Comparison of ENCODE assay signal across 23 cellular contexts in genomic region chr1:7508052-7508745, GRCh38.
A peak's percentile ranks its signal among the peaks of the same experiment; 100 is the strongest.
DNase-seq lines count a peak whose midpoint lies in the region; ATAC-seq and TF ChIP-seq lines count a peak whose summit lies in the region.
"Had no signal": no experiment of that assay in that cellular context is flagged by ENCODE, and none has a peak within 500 bp of the region (broad histone marks: within the 10 kb centered on the region; RNA-seq: fewer than 3 reads in every experiment).

No MANE protein-coding gene starts in this region.

- H3K36me3 Mint-ChIP-seq in MCF 10A (ENCODE audit: insufficient read depth, unreplicated experiment) = no peaks in the 10 kb centered on the region
- no peaks in the 10 kb centered on the region for H3K36me3 Mint-ChIP-seq in neural progenitor cell
- H3K36me3 Mint-ChIP-seq: CD4-positive, CD25-positive, alpha-beta regulatory T cell had no signal

- no peak overlapping the region for H3K27ac ChIP-seq in mammary epithelial cell (ENCODE audit: insufficient read depth, low read depth, low read length)
- no peak overlapping the region for H3K27ac ChIP-seq in RWPE1
- no peak overlapping the region for H3K27ac ChIP-seq in neural progenitor cell
- H3K27ac ChIP-seq: 22Rv1, HL-60, SJSA1 had no signal

- H3K4me2 ChIP-seq in mammary epithelial cell (ENCODE audit: insufficient read depth, low read depth, low read length) (no peak overlapping the region), neural progenitor cell (no peak overlapping the region)

- no peak for ATAC-seq in HG03159 (IDR thresholded peaks at IDR 0.05; ENCODE audit: unreplicated experiment)
- ATAC-seq: PC-3 had no signal

- CTCF ChIA-PET in MCF 10A (lab: Yijun Ruan, JAX) (interaction anchor here (0.7 to 0.8 kb wide), 2 partner anchors 44 to 1016 kb away, joined by 3 read pairs; no protein-coding TSS in a partner anchor), mammary epithelial cell (lab: Charles Lee; ENCODE audit: low non-redundant PET) (no interaction called here), RWPE1 (lab: Yijun Ruan, JAX) (interaction anchor here (0.6 kb wide), 1 partner anchor 22 kb away, joined by 5 read pairs; no protein-coding TSS in a partner anchor)

- intact Hi-C loops in MCF 10A (cut with micrococcal nuclease) (no loop called here), mammary epithelial cell (cut with micrococcal nuclease) (no loop called here)

- in situ Hi-C loops in mammary epithelial cell (cut with MboI; ENCODE audit: low sequenced_read_pairs in 2 of 2) = no loop called here

- TF ChIP-seq CTCF in MCF 10A (IDR thresholded peaks at IDR 0.05; ENCODE audit: unreplicated experiment) (no peak), mammary epithelial cell (conservative IDR thresholded peaks at IDR 0.05 in 1 of 2, IDR thresholded peaks at IDR 0.05 in 1 of 2; ENCODE audit: extremely low read depth in 1 of 2, insufficient read depth in 1 of 2, low read depth in 1 of 2, low read length in 2 of 2) (no peak), RWPE1 (conservative IDR thresholded peaks at IDR 0.05; ENCODE audit: low read depth) (no peak), neural progenitor cell (IDR thresholded peaks at IDR 0.05) (no peak)

- H3K4me3 ChIP-seq in mammary epithelial cell (replicated peaks in 1 of 3; ENCODE audit: insufficient read depth in 1 of 3, low read depth in 2 of 3, low read length in 3 of 3) (no peak overlapping the region), neural progenitor cell (no peak overlapping the region)
- H3K4me3 ChIP-seq: MG63, SJSA1 had no signal

- H3K9me3 Mint-ChIP-seq in MCF 10A (ENCODE audit: unreplicated experiment) (no peaks in the 10 kb centered on the region), neural progenitor cell (no peaks in the 10 kb centered on the region)
- H3K9me3 Mint-ChIP-seq: HFFc6 had no signal

- BruUV-seq in MCF 10A (replicated peaks; lab: Mats Ljungman, UMichigan) = no TSS peak
- BruUV-seq in mammary epithelial cell (replicated peaks; lab: Mats Ljungman, UMichigan) = no TSS peak

- H3F3A ChIP-seq in neural progenitor cell (ENCODE audit: low read depth) = no peaks in the 10 kb centered on the region

- H3K4me1 ChIP-seq in mammary epithelial cell (ENCODE audit: insufficient read depth, low read length) (no peaks in the 10 kb centered on the region), neural progenitor cell (peaks cover 4% of the 10 kb centered on the region)
- H3K4me1 ChIP-seq: SJSA1 had no signal

- POLR2A ChIA-PET in MCF 10A (lab: Yijun Ruan, JAX) (no interaction called here), RWPE1 (lab: Yijun Ruan, JAX; ENCODE audit: low non-redundant PET) (no interaction called here)

- H3K9me3 ChIP-seq in mammary epithelial cell (replicated peaks; ENCODE audit: insufficient read depth, low read length) = no peaks in the 10 kb centered on the region
- H3K9me3 ChIP-seq in neural progenitor cell (ENCODE audit: low read depth) = no peaks in the 10 kb centered on the region
- H3K9me3 ChIP-seq: MG63, SJSA1 had no signal

- no peak overlapping the region for H3K27ac Mint-ChIP-seq in MCF 10A (ENCODE audit: low read depth, unreplicated experiment)
- no peak overlapping the region for H3K27ac Mint-ChIP-seq in neural progenitor cell
- H3K27ac Mint-ChIP-seq: CD4-positive, CD25-positive, alpha-beta regulatory T cell; HFFc6 had no signal

- H3K27me3 Mint-ChIP-seq in MCF 10A (ENCODE audit: insufficient read depth, unreplicated experiment) (no peaks in the 10 kb centered on the region), neural progenitor cell (ENCODE audit: insufficient read depth, low read depth) (peaks cover 7% of the 10 kb centered on the region)

- no peak overlapping the region for H3K9ac ChIP-seq in mammary epithelial cell (ENCODE audit: insufficient read depth, low read length)
- H3K9ac ChIP-seq in neural progenitor cell = no peak overlapping the region

- no peak overlapping the region for H3K4me3 Mint-ChIP-seq in MCF 10A (ENCODE audit: unreplicated experiment)
- H3K4me3 Mint-ChIP-seq in neural progenitor cell = no peak overlapping the region
- H3K4me3 Mint-ChIP-seq: CD4-positive, CD25-positive, alpha-beta regulatory T cell; HFFc6 had no signal

- H4K20me1 ChIP-seq in mammary epithelial cell (ENCODE audit: insufficient read depth, low read length) (no peaks in the 10 kb centered on the region), neural progenitor cell (ENCODE audit: low read depth) (no peaks in the 10 kb centered on the region)

- H3K36me3 ChIP-seq in mammary epithelial cell (ENCODE audit: insufficient read depth, low read length) (no peaks in the 10 kb centered on the region), neural progenitor cell (no peaks in the 10 kb centered on the region)
- H3K36me3 ChIP-seq: MG63, SJSA1 had no signal

- dilution Hi-C loops in mammary epithelial cell (cut with HindIII; ENCODE audit: low sequenced_read_pairs) = no loop called here

- peak; percentile 11 for DNase-seq in MCF 10A (ENCODE audit: unreplicated experiment)
- no peak for DNase-seq in mammary epithelial cell
- peak; percentile 21 for DNase-seq in RWPE1 (ENCODE audit: low spot score)
- DNase-seq in kidney tubule cell (ENCODE audit: low spot score) = peak; percentile 18
- DNase-seq in putamen (ENCODE audit: low spot score) = peak; percentile 67
- no peak for DNase-seq in DMS53 (lab: John Stamatoyannopoulos, UW)
- no peak for DNase-seq in neural progenitor cell (ENCODE audit: low spot score)
- DNase-seq: CD4-positive, CD25-positive, alpha-beta regulatory T cell; COR-L47; DMS 273 treated with DMSO at 0.1 percent for 48 hours; GDM1; HFFc6; MG63; NCI-H1048; NCI-H1436; NCI-H1930; NCI-H226; NCI-H524; PC-3 had no signal

- H2AFZ ChIP-seq in mammary epithelial cell (ENCODE audit: low read depth, low read length) (no peak overlapping the region), neural progenitor cell (replicated peaks) (no peak overlapping the region)

- no peaks in the 10 kb centered on the region for H3K4me1 Mint-ChIP-seq in MCF 10A (ENCODE audit: insufficient read depth, unreplicated experiment)
- H3K4me1 Mint-ChIP-seq in neural progenitor cell = peaks cover 8% of the 10 kb centered on the region
- H3K4me1 Mint-ChIP-seq: CD4-positive, CD25-positive, alpha-beta regulatory T cell had no signal

- 85% methylated on average over 13 of the region's 16 CpGs for WGBS in mammary epithelial cell (ENCODE audit: low coverage, missing lambda C conversion rate)

- H3K27me3 ChIP-seq in mammary epithelial cell (ENCODE audit: insufficient read depth, low read length) (peaks cover 2% of the 10 kb centered on the region), neural progenitor cell (no peaks in the 10 kb centered on the region)
- H3K27me3 ChIP-seq: MG63 had no signal

- H3K79me2 ChIP-seq in mammary epithelial cell (ENCODE audit: insufficient read depth, low read length) (no peaks in the 10 kb centered on the region), neural progenitor cell (ENCODE audit: low read depth) (no peaks in the 10 kb centered on the region)

Comparison
In these comparisons a context has a peak if more than half of its experiments do, and no peak if none do; other contexts are left out.
1. DNase-seq: peak in MCF 10A (single experiment), RWPE1 (single experiment), kidney tubule cell (single experiment) and putamen (single experiment); none in mammary epithelial cell (single experiment), DMS53 (single experiment) and neural progenitor cell (single experiment).